Comparison of ENCODE assay signal across 9 cellular contexts in genomic region chr19:54439174-54439851, GRCh38. TPM values are rescaled to one million over a fixed set of nuclear protein-coding genes. Genes with fewer than 3 reads are reported as not detected.
A peak's percentile ranks its signal among the peaks of the same experiment; 100 is the strongest.
DNase-seq lines count a peak whose midpoint lies in the region; ATAC-seq and TF ChIP-seq lines count a peak whose summit lies in the region.
"Had no signal": no experiment of that assay in that cellular context is flagged by ENCODE, and none has a peak within 500 bp of the region (broad histone marks: within the 10 kb centered on the region; RNA-seq: fewer than 3 reads in every experiment).

No MANE protein-coding gene starts in this region.

- WGBS in hepatocyte (ENCODE audit: low lambda C conversion rate, missing lambda C conversion rate) = 73% methylated on average over 15 of the region's 15 CpGs

- no peaks in the 10 kb centered on the region for H3K27me3 Mint-ChIP-seq in CD8-positive, alpha-beta T cell (ENCODE audit: low read depth)
- H3K27me3 Mint-ChIP-seq in stimulated activated naive CD8-positive, alpha-beta T cell treated with anti-CD3 and anti-CD28 coated beads, Interleukin-15, amount 100 ng/mL, for 72 hours = no peaks in the 10 kb centered on the region

- CTCF ChIA-PET in CD8-positive, alpha-beta T cell (lab: Charles Lee) = interaction anchor here (0.7 to 2.0 kb wide), 4 partner anchors 10 to 118 kb away, joined by 3 to 8 read pairs (median 4); partner anchors contain the start of gene LENG8

- H3K9me2 ChIP-seq in Karpas-422 (replicated peaks; ENCODE audit: insufficient read depth, low read length) = no peaks in the 10 kb centered on the region
- H3K9me2 ChIP-seq in hepatocyte (replicated peaks; ENCODE audit: insufficient read depth) = no peaks in the 10 kb centered on the region

- H3K9ac ChIP-seq in Karpas-422 (ENCODE audit: low read length) = no peak overlapping the region

- no peaks in the 10 kb centered on the region for H3K9me3 ChIP-seq in CD8-positive, alpha-beta T cell (ENCODE audit: low read length)
- no peaks in the 10 kb centered on the region for H3K9me3 ChIP-seq in Karpas-422 (ENCODE audit: low read length)
- H3K9me3 ChIP-seq in hepatocyte (ENCODE audit: low read depth) = no peaks in the 10 kb centered on the region

- H3K27ac ChIP-seq in CD8-positive, alpha-beta T cell (ENCODE audit: low read depth, low read length) = no peak overlapping the region
- H3K27ac ChIP-seq in Karpas-422 (ENCODE audit: low read length) (no peak overlapping the region), hepatocyte (no peak overlapping the region)

- no peak overlapping the region for H3K4me3 ChIP-seq in CD8-positive, alpha-beta T cell (ENCODE audit: low read depth, low read length)
- H3K4me3 ChIP-seq in Karpas-422 (ENCODE audit: low read length) (no peak overlapping the region), hepatocyte (no peak overlapping the region)

- intact Hi-C loops in CD8-positive, alpha-beta T cell (cut with DNase I, micrococcal nuclease) = no loop called here

- no peak overlapping the region for H2AFZ ChIP-seq in Karpas-422 (ENCODE audit: low read length)
- no peak overlapping the region for H2AFZ ChIP-seq in hepatocyte

- H3K4me2 ChIP-seq in Karpas-422 (ENCODE audit: low read depth, low read length, poor library complexity, severe bottlenecking) (no peak overlapping the region), hepatocyte (no peak overlapping the region)

- H4K20me1 ChIP-seq in Karpas-422 (ENCODE audit: insufficient read depth, low read depth, low read length) (peaks cover 28% of the 10 kb centered on the region; the same call in 1 of the 2 replicates), hepatocyte (ENCODE audit: insufficient read depth, poor library complexity, severe bottlenecking) (peaks cover 18% of the 10 kb centered on the region)

- peaks cover 21% of the 10 kb centered on the region for H3K4me1 Mint-ChIP-seq in CD8-positive, alpha-beta T cell (ENCODE audit: low read depth)
- peaks cover 41% of the 10 kb centered on the region for H3K4me1 Mint-ChIP-seq in stimulated activated naive CD8-positive, alpha-beta T cell treated with anti-CD3 and anti-CD28 coated beads, Interleukin-15, amount 100 ng/mL, for 72 hours

- POLR2A ChIA-PET in CD8-positive, alpha-beta T cell (lab: Charles Lee) = interaction anchor here (3.9 kb wide), 1 partner anchor 9 kb away, joined by 20 read pairs; the partner anchor contains the start of gene LENG8

- peak overlapping the region; percentile 23 for H3K27ac Mint-ChIP-seq in CD8-positive, alpha-beta T cell
- H3K27ac Mint-ChIP-seq in stimulated activated naive CD8-positive, alpha-beta T cell treated with anti-CD3 and anti-CD28 coated beads, Interleukin-15, amount 100 ng/mL, for 72 hours = peak overlapping the region in 1 of 2 donors; percentile 74

- H3K4me1 ChIP-seq in CD8-positive, alpha-beta T cell (ENCODE audit: insufficient read depth, low read length) = peaks cover 7% of the 10 kb centered on the region
- H3K4me1 ChIP-seq in Karpas-422 (ENCODE audit: low read length) (no peaks in the 10 kb centered on the region), hepatocyte (ENCODE audit: insufficient read depth) (no peaks in the 10 kb centered on the region)

- H3K36me3 Mint-ChIP-seq in CD8-positive, alpha-beta T cell = peaks cover 23% of the 10 kb centered on the region

- H3K79me2 ChIP-seq in Karpas-422 (ENCODE audit: low read length) (peaks cover 6% of the 10 kb centered on the region; the same call in 1 of the 2 replicates), hepatocyte (peaks cover 34% of the 10 kb centered on the region)

- TF ChIP-seq CTCF in CD8-positive, alpha-beta T cell (IDR thresholded peaks at IDR 0.05) = no peak
- TF ChIP-seq CTCF in hepatocyte (IDR thresholded peaks at IDR 0.05; ENCODE audit: poor library complexity) = peak; percentile 48

- no peaks in the 10 kb centered on the region for H3K27me3 ChIP-seq in CD8-positive, alpha-beta T cell (ENCODE audit: insufficient read depth, low read length)
- H3K27me3 ChIP-seq in Karpas-422 (ENCODE audit: low read length) (no peaks in the 10 kb centered on the region), hepatocyte (no peaks in the 10 kb centered on the region)

- ATAC-seq in CD8-positive, alpha-beta T cell = peak; percentile 31
- peak; percentile 53 for ATAC-seq in stimulated activated naive CD8-positive, alpha-beta T cell treated with anti-CD3 and anti-CD28 coated beads, Interleukin-15, amount 100 ng/mL, for 72 hours
- no peak for ATAC-seq in GM21447 (IDR thresholded peaks at IDR 0.05; ENCODE audit: unreplicated experiment)
- ATAC-seq in GM19351 (IDR thresholded peaks at IDR 0.05; ENCODE audit: unreplicated experiment) = no peak

- no peaks in the 10 kb centered on the region for H3K36me3 ChIP-seq in CD8-positive, alpha-beta T cell (ENCODE audit: insufficient read depth, low read length)
- H3K36me3 ChIP-seq in Karpas-422 (ENCODE audit: insufficient read depth, low read length) (no peaks in the 10 kb centered on the region), hepatocyte (replicated peaks; ENCODE audit: insufficient read depth, low read depth) (no peaks in the 10 kb centered on the region)

- H3K9me3 Mint-ChIP-seq in CD8-positive, alpha-beta T cell = no peaks in the 10 kb centered on the region
- H3K9me3 Mint-ChIP-seq in stimulated activated naive CD8-positive, alpha-beta T cell treated with anti-CD3 and anti-CD28 coated beads, Interleukin-15, amount 100 ng/mL, for 72 hours = no peaks in the 10 kb centered on the region

- DNase-seq in CD8-positive, alpha-beta T cell = peak in 1 of 7 experiments; percentile 39
- peak; percentile 87 for DNase-seq in Karpas-422
- peak; percentile 32 for DNase-seq in activated naive CD4-positive, alpha-beta T cell treated with anti-CD3 and anti-CD28 coated beads, Interleukin-2, amount 50 U/mL, for 16 hours
- peak; percentile 68 for DNase-seq in hepatocyte (ENCODE audit: low spot score)
- DNase-seq in stimulated activated naive CD8-positive, alpha-beta T cell treated with anti-CD3 and anti-CD28 coated beads, Interleukin-15, amount 100 ng/mL, for 72 hours = no peak
- DNase-seq in inferior parietal cortex (ENCODE audit: extremely low spot score) = no peak

- no peak overlapping the region for H3K4me3 Mint-ChIP-seq in CD8-positive, alpha-beta T cell
- H3K4me3 Mint-ChIP-seq in stimulated activated naive CD8-positive, alpha-beta T cell treated with anti-CD3 and anti-CD28 coated beads, Interleukin-15, amount 100 ng/mL, for 72 hours = no peak overlapping the region

RNA-seq across cellular contexts. Expression of gene LENG8, which starts 9.7 kb away (rescaled TPM):
- 100 to 1,000 TPM; 514 to 558 TPM for total RNA-seq in CD8-positive, alpha-beta T cell
- total RNA-seq in Karpas-422 (2014; rRNA removed; shearing (Covaris generic); ENCODE audit: low replicate concordance) = 88.3 and 99.4 TPM in 2 replicates
- total RNA-seq in hepatocyte = 36.6 and 40.9 TPM in 2 replicates
- 54.0 and 69.7 TPM in 2 replicates for polyA plus RNA-seq in hepatocyte

RNA-seq across cellular contexts. Expression of gene TTYH1, which starts 24.0 kb away (rescaled TPM):
- total RNA-seq in CD8-positive, alpha-beta T cell = not detected
- total RNA-seq in Karpas-422 (2014; rRNA removed; shearing (Covaris generic); ENCODE audit: low replicate concordance) = not detected in 2 replicates
- total RNA-seq in hepatocyte = 7.0 and 7.1 TPM in 2 replicates
- 11.0 and 19.3 TPM in 2 replicates for polyA plus RNA-seq in hepatocyte
- total RNA-seq: glomerular endothelial cell had no signal

RNA-seq across cellular contexts. Expression of gene LENG9, which starts 24.3 kb away (rescaled TPM):
- total RNA-seq in CD8-positive, alpha-beta T cell = 1 to 10 TPM; 2.3 to 2.7 TPM
- total RNA-seq in Karpas-422 (2014; rRNA removed; shearing (Covaris generic); ENCODE audit: low replicate concordance) = 5.0 and 14.1 TPM in 2 replicates
- 3.1 and 7.9 TPM in 2 replicates for total RNA-seq in hepatocyte
- 0.59 and 1.00 TPM in 2 replicates for polyA plus RNA-seq in hepatocyte

RNA-seq across cellular contexts. Expression of gene CDC42EP5, which starts 33.8 kb away (rescaled TPM):
- total RNA-seq in CD8-positive, alpha-beta T cell = not detected
- not detected in 2 replicates for total RNA-seq in Karpas-422 (2014; rRNA removed; shearing (Covaris generic); ENCODE audit: low replicate concordance)
- total RNA-seq in hepatocyte = 43.1 and 46.8 TPM in 2 replicates
- polyA plus RNA-seq in hepatocyte = 71.2 and 71.5 TPM in 2 replicates

Comparison
In these comparisons a context has a peak if more than half of its experiments do, and no peak if none do; other contexts are left out.
1. ATAC-seq: peak in CD8-positive, alpha-beta T cell (single experiment) and stimulated activated naive CD8-positive, alpha-beta T cell treated with anti-CD3 and anti-CD28 coated beads, Interleukin-15, amount 100 ng/mL, for 72 hours (single experiment); none in GM21447 (single experiment) and GM19351 (single experiment).
2. DNase-seq: peak in Karpas-422 (single experiment), activated naive CD4-positive, alpha-beta T cell treated with anti-CD3 and anti-CD28 coated beads, Interleukin-2, amount 50 U/mL, for 16 hours (single experiment) and hepatocyte (single experiment); none in stimulated activated naive CD8-positive, alpha-beta T cell treated with anti-CD3 and anti-CD28 coated beads, Interleukin-15, amount 100 ng/mL, for 72 hours (0 of 2) and inferior parietal cortex (single experiment).